14 cellular contexts compared by ENCODE assay signal in the genomic region with DNA sequence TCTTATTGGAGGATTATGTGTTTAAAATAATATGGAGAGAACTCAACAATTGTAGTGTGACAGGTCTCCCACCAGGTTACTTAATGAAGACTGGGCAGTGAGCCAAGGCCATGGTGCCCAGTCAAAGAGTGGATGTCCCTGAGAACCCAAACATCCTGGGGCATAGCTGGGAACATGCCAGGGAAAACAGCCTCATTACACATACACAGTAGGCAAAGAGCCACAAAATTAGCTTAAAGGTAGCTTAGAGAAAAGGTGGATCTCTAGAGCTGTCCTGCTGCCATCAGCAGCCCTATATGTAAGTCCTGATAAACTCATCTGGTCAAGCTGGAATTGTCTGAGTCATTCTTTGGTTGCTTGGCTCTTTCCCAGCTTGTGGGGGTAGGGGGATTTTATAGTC.
DNase-seq lines count a peak whose midpoint lies in the region; ATAC-seq, FAIRE-seq and TF ChIP-seq lines count a peak whose summit lies in the region.
"Had no signal": no experiment of that assay in that cellular context is flagged by ENCODE, and none has a peak within 500 bp of the region (broad histone marks: within the 10 kb centered on the region; RNA-seq: fewer than 3 reads in every experiment).

No MANE protein-coding gene starts in this region.

- TF ChIP-seq EP300 in HepG2 (IDR thresholded peaks at IDR 0.05; ENCODE audit: low read depth in 2 of 2, low read length in 2 of 2) (no peak), HepG2 (CRISPR knock-in tag; IDR thresholded peaks at IDR 0.05; ENCODE audit: borderline replicate concordance) (no peak)

- DNase-seq in DMS79 treated with DMSO at 0.1 percent for 48 hours (lab: John Stamatoyannopoulos, UW) (peak; percentile 97), NCI-H1694 treated with DMSO at 0.1 percent for 48 hours (lab: John Stamatoyannopoulos, UW) (peak; percentile 37), RPMI7951 (ENCODE audit: low read depth) (peak; percentile 13), HepG2 (ENCODE audit: low spot score) (peak; percentile 6), cortex of kidney (lab: John Stamatoyannopoulos, UW) (no peak), occipital lobe (lab: John Stamatoyannopoulos, UW) (no peak)
- DNase-seq: activated naive CD8-positive, alpha-beta T cell treated with anti-CD3 and anti-CD28 coated beads, Interleukin-2, amount 50 U/mL, for 24 hours; IMR-90; stimulated activated CD8-positive, alpha-beta memory T cell treated with anti-CD3 and anti-CD28 coated beads, Interleukin-4, amount 100 ng/mL, for 48 hours; T1000 had no signal

- FAIRE-seq in HepG2 (lab: Jason Lieb, UNC): no peak
- FAIRE-seq: frontal cortex had no signal

- ATAC-seq in HepG2: no peak
- ATAC-seq in HG03565 (IDR thresholded peaks at IDR 0.05; ENCODE audit: unreplicated experiment): no peak
- ATAC-seq in GM21786 (IDR thresholded peaks at IDR 0.05; ENCODE audit: unreplicated experiment): no peak
- ATAC-seq: activated naive CD8-positive, alpha-beta T cell treated with anti-CD3 and anti-CD28 coated beads, Interleukin-2, amount 50 U/mL, for 24 hours had no signal

- H4K20me1 ChIP-seq in HepG2 (ENCODE audit: insufficient read depth, low read length): no peaks in the 10 kb centered on the region
- H4K20me1 ChIP-seq: BLaER1 treated with 17β-estradiol and CSF1 and Interleukin-3, amounts not matched to agents 10 nM and 100 nM had no signal

- no peaks in the 10 kb centered on the region for H3K79me2 ChIP-seq in HepG2 (ENCODE audit: insufficient read depth, low read length)

- POLR2A ChIA-PET in HepG2 (lab: Yijun Ruan, JAX): no interaction called here

- H2AFZ ChIP-seq in HepG2 (ENCODE audit: low read length): no peak overlapping the region

- in situ Hi-C loops in HepG2 (cut with HindIII; ENCODE audit: extremely low pct_ligation_motif_present, low pct_unique_long_range_greater_than_20kb): no loop called here

- intact Hi-C loops in HepG2 (cut with micrococcal nuclease; ENCODE audit: unreplicated experiment): no loop called here

- H3K4me1 ChIP-seq in HepG2 (ENCODE audit: insufficient read depth, low read length): no peaks in the 10 kb centered on the region
- H3K4me1 ChIP-seq: BLaER1 treated with 17β-estradiol and CSF1 and Interleukin-3, amounts not matched to agents 10 nM and 100 nM had no signal

- no TSS peak for BruUV-seq in HepG2 (replicated peaks; lab: Mats Ljungman, UMichigan)

- TF ChIP-seq CTCF in HepG2 (CRISPR knock-in tag; IDR thresholded peaks at IDR 0.05): no peak

- CTCF ChIA-PET in HepG2 (lab: Yijun Ruan, JAX; ENCODE audit: low intra/inter-chr PET ratio, low total read pairs): no interaction called here

- H3K4me3 ChIP-seq in HepG2 (replicated peaks in 1 of 3; ENCODE audit: insufficient read depth in 1 of 3, low read depth in 2 of 3, low read length in 3 of 3): no peak overlapping the region
- H3K4me3 ChIP-seq: BLaER1 treated with 17β-estradiol and CSF1 and Interleukin-3, amounts not matched to agents 10 nM and 100 nM had no signal

- H3K4me2 ChIP-seq in HepG2 (ENCODE audit: low read depth, low read length): no peak overlapping the region
- H3K4me2 ChIP-seq: BLaER1 treated with 17β-estradiol and CSF1 and Interleukin-3, amounts not matched to agents 10 nM and 100 nM had no signal

- H3K27ac ChIP-seq in HepG2 (ENCODE audit: extremely low read length, insufficient read depth, low read length): no peak overlapping the region
- H3K27ac ChIP-seq: BLaER1 treated with 17β-estradiol and CSF1 and Interleukin-3, amounts not matched to agents 10 nM and 100 nM had no signal

- H3K9ac ChIP-seq in HepG2 (ENCODE audit: insufficient read depth, low read depth, low read length): no peak overlapping the region
- H3K9ac ChIP-seq: BLaER1 treated with 17β-estradiol and CSF1 and Interleukin-3, amounts not matched to agents 10 nM and 100 nM had no signal

- no peak for TF ChIP-seq RAD21 in HepG2 (CRISPR knock-in tag; IDR thresholded peaks at IDR 0.05)

- no peaks in the 10 kb centered on the region for H3K36me3 ChIP-seq in HepG2 (replicated peaks in 1 of 2; ENCODE audit: control insufficient read depth in 1 of 2, insufficient read depth in 2 of 2, low read length in 2 of 2)
- H3K36me3 ChIP-seq: BLaER1 treated with 17β-estradiol and CSF1 and Interleukin-3, amounts not matched to agents 10 nM and 100 nM had no signal

- H3K9me3 ChIP-seq in HepG2 (ENCODE audit: low read length): no peaks in the 10 kb centered on the region
- H3K9me3 ChIP-seq: BLaER1 treated with 17β-estradiol and CSF1 and Interleukin-3, amounts not matched to agents 10 nM and 100 nM had no signal

- no peaks in the 10 kb centered on the region for H3K27me3 ChIP-seq in HepG2 (ENCODE audit: control insufficient read depth in 1 of 2, insufficient read depth in 2 of 2, low read length in 2 of 2)
- H3K27me3 ChIP-seq: BLaER1 treated with 17β-estradiol and CSF1 and Interleukin-3, amounts not matched to agents 10 nM and 100 nM had no signal

- TF ChIP-seq POLR2A in HepG2 (IDR thresholded peaks at IDR 0.05; ENCODE audit: insufficient read depth in 1 of 2, low read depth in 2 of 2, low read length in 2 of 2): no peak

TF ChIP-seq in HepG2, 621 proteins besides CTCF, POLR2A, EP300 and RAD21:
- TF ChIP-seq ZNF431 (CRISPR knock-in tag; IDR thresholded peaks at IDR 0.05; ENCODE audit: borderline replicate concordance, low read depth) (no peak), HDAC2 (CRISPR knock-in tag; IDR thresholded peaks at IDR 0.05) (no peak), ZBTB42 (CRISPR knock-in tag; IDR thresholded peaks at IDR 0.05) (no peak), NFE2L2 (IDR thresholded peaks at IDR 0.05; ENCODE audit: low read length) (no peak), GFI1 (CRISPR knock-in tag; IDR thresholded peaks at IDR 0.05; ENCODE audit: borderline replicate concordance) (no peak), MXD4 (CRISPR knock-in tag; IDR thresholded peaks at IDR 0.05) (no peak), ZNF619 (CRISPR knock-in tag; IDR thresholded peaks at IDR 0.05) (no peak), MEIS1 (CRISPR knock-in tag; IDR thresholded peaks at IDR 0.05; ENCODE audit: borderline replicate concordance) (no peak), NAIF1 (CRISPR knock-in tag; IDR thresholded peaks at IDR 0.05; ENCODE audit: borderline replicate concordance) (no peak), MBD4 (IDR thresholded peaks at IDR 0.05; ENCODE audit: borderline replicate concordance, low read length) (no peak)
TF ChIP-seq in HepG2: peak in this region for 0.

Comparison
In these comparisons a context has a peak if more than half of its experiments do, and no peak if none do; other contexts are left out.
1. DNase-seq: peak in DMS79 treated with DMSO at 0.1 percent for 48 hours (single experiment), NCI-H1694 treated with DMSO at 0.1 percent for 48 hours (single experiment), RPMI7951 (single experiment) and HepG2 (single experiment); none in cortex of kidney (single experiment) and occipital lobe (single experiment).